In genomic region chr14:31128601-31129526, GRCh38 we compare ENCODE assay signal across 9 cellular contexts.
DNase-seq lines count a peak whose midpoint lies in the region; ATAC-seq lines count a peak whose summit lies in the region.
"Had no signal": no experiment of that assay in that cellular context is flagged by ENCODE, and none has a peak within 500 bp of the region (broad histone marks: within the 10 kb centered on the region; RNA-seq: fewer than 3 reads in every experiment).

No MANE protein-coding gene starts in this region.

- no peak overlapping the region for H3K4me3 ChIP-seq in neuronal stem cell (ENCODE audit: low read length in 2 of 2)

- H3K27ac Mint-ChIP-seq in T-helper 1 cell treated with Interleukin-12 subunit alpha and Interleukin-12 subunit beta and Interleukin-4 antibody, amounts not matched to agents 30 μg/mL and 1 μg/mL, for 36 hours: peak overlapping the region; percentile 55
- H3K27ac Mint-ChIP-seq in T-helper 17 cell: peak overlapping the region; percentile 97

- no peak overlapping the region for H3K9ac ChIP-seq in neuronal stem cell (ENCODE audit: low read depth, low read length, poor library complexity)

- no peaks in the 10 kb centered on the region for H3K9me3 Mint-ChIP-seq in T-helper 1 cell treated with Interleukin-12 subunit alpha and Interleukin-12 subunit beta and Interleukin-4 antibody, amounts not matched to agents 30 μg/mL and 1 μg/mL, for 36 hours
- H3K9me3 Mint-ChIP-seq: brain had no signal

- H4K8ac ChIP-seq in neuronal stem cell (ENCODE audit: low read depth, low read length): no peak overlapping the region

- no peaks in the 10 kb centered on the region for H3K27me3 ChIP-seq in neuronal stem cell (ENCODE audit: control insufficient read depth in 3 of 3, insufficient read depth in 3 of 3, low read depth in 1 of 3, low read length in 3 of 3)

- H3K27me3 Mint-ChIP-seq in T-helper 1 cell treated with Interleukin-12 subunit alpha and Interleukin-12 subunit beta and Interleukin-4 antibody, amounts not matched to agents 30 μg/mL and 1 μg/mL, for 36 hours (ENCODE audit: low read depth): no peaks in the 10 kb centered on the region
- H3K27me3 Mint-ChIP-seq in T-helper 17 cell: no peaks in the 10 kb centered on the region
- H3K27me3 Mint-ChIP-seq: brain had no signal

- H3K4ac ChIP-seq in neuronal stem cell (ENCODE audit: low read length): peak overlapping the region; percentile 67

- no peak overlapping the region for H2BK12ac ChIP-seq in neuronal stem cell (ENCODE audit: low read length)

- no peak for DNase-seq in T-helper 1 cell
- DNase-seq in T-helper 17 cell: no peak
- DNase-seq in neuronal stem cell (ENCODE audit: low spot score): no peak
- DNase-seq in HuH-7.5 (ENCODE audit: low spot score): no peak
- DNase-seq in DMS153 treated with DMSO at 0.1 percent for 48 hours (lab: John Stamatoyannopoulos, UW; ENCODE audit: unreplicated experiment): no peak

- H3K14ac ChIP-seq in neuronal stem cell (ENCODE audit: low read length): no peak overlapping the region

- no peaks in the 10 kb centered on the region for H3K4me1 ChIP-seq in neuronal stem cell (ENCODE audit: control insufficient read depth in 2 of 2, insufficient read depth in 1 of 2, low read depth in 1 of 2, low read length in 2 of 2)

- no peak overlapping the region for H2BK120ac ChIP-seq in neuronal stem cell (ENCODE audit: low read depth, low read length)

- H2BK5ac ChIP-seq in neuronal stem cell (ENCODE audit: low read length): no peak overlapping the region

- H2AK5ac ChIP-seq in neuronal stem cell (ENCODE audit: low read depth, low read length): no peak overlapping the region

- H3K36me3 ChIP-seq in neuronal stem cell (replicated peaks in 1 of 2; ENCODE audit: control insufficient read depth in 2 of 2, insufficient read depth in 2 of 2, low read length in 2 of 2): peaks cover 17 to 96% of the 10 kb centered on the region in 2 donors

- ATAC-seq in HG02798 (IDR thresholded peaks at IDR 0.05; ENCODE audit: poor library complexity, unreplicated experiment) (peak; percentile 37), T-helper 17 cell (no peak), GM19467 (IDR thresholded peaks at IDR 0.05; ENCODE audit: unreplicated experiment) (no peak)

- no peak overlapping the region for H4K91ac ChIP-seq in neuronal stem cell (ENCODE audit: low read depth, low read length, poor library complexity)

- WGBS in neuronal stem cell (ENCODE audit: extremely low coverage in 2 of 2, insufficient read length in 2 of 2, insufficient replicate concordance in 1 of 2), 2 donors: no CpG with 5 or more reads among the region's 18 CpGs

- no peak overlapping the region for H3K18ac ChIP-seq in neuronal stem cell (ENCODE audit: low read length)

- H3K27ac ChIP-seq in neuronal stem cell (replicated peaks; ENCODE audit: low read length): no peak overlapping the region

- no peak overlapping the region for H2AFZ ChIP-seq in neuronal stem cell (ENCODE audit: low read length)

- H3K9me3 ChIP-seq in T-helper 17 cell (ENCODE audit: control insufficient read depth, low read length, poor library complexity, severe bottlenecking) (no peaks in the 10 kb centered on the region), neuronal stem cell (replicated peaks in 1 of 2; ENCODE audit: control insufficient read depth in 2 of 2, insufficient read depth in 1 of 2, low read depth in 1 of 2, low read length in 2 of 2) (no peaks in the 10 kb centered on the region)

- peaks cover 49% of the 10 kb centered on the region for H3K36me3 Mint-ChIP-seq in T-helper 1 cell treated with Interleukin-12 subunit alpha and Interleukin-12 subunit beta and Interleukin-4 antibody, amounts not matched to agents 30 μg/mL and 1 μg/mL, for 36 hours (ENCODE audit: low read depth)
- peaks cover 7% of the 10 kb centered on the region for H3K36me3 Mint-ChIP-seq in T-helper 17 cell (ENCODE audit: low read depth)

- no peak overlapping the region for H3K4me2 ChIP-seq in neuronal stem cell (ENCODE audit: insufficient read depth, low read length, poor library complexity, severe bottlenecking)

- peaks cover 21% of the 10 kb centered on the region for H3K4me1 Mint-ChIP-seq in T-helper 1 cell treated with Interleukin-12 subunit alpha and Interleukin-12 subunit beta and Interleukin-4 antibody, amounts not matched to agents 30 μg/mL and 1 μg/mL, for 36 hours (ENCODE audit: low read depth)
- peaks cover 29% of the 10 kb centered on the region for H3K4me1 Mint-ChIP-seq in T-helper 17 cell
- H3K4me1 Mint-ChIP-seq: brain had no signal

- H3K4me3 Mint-ChIP-seq in T-helper 1 cell treated with Interleukin-12 subunit alpha and Interleukin-12 subunit beta and Interleukin-4 antibody, amounts not matched to agents 30 μg/mL and 1 μg/mL, for 36 hours: no peak overlapping the region
- H3K4me3 Mint-ChIP-seq in T-helper 17 cell: peak overlapping the region; percentile 15
- H3K4me3 Mint-ChIP-seq: brain had no signal

- H3K23ac ChIP-seq in neuronal stem cell (ENCODE audit: low read depth, low read length, poor library complexity): no peak overlapping the region

- no peak overlapping the region for H2BK15ac ChIP-seq in neuronal stem cell (ENCODE audit: low read length)

- peaks cover 2% of the 10 kb centered on the region for H3K79me1 ChIP-seq in neuronal stem cell (ENCODE audit: low read depth, low read length)
